Comparison of ENCODE assay signal across 8 cellular contexts in the genomic region with DNA sequence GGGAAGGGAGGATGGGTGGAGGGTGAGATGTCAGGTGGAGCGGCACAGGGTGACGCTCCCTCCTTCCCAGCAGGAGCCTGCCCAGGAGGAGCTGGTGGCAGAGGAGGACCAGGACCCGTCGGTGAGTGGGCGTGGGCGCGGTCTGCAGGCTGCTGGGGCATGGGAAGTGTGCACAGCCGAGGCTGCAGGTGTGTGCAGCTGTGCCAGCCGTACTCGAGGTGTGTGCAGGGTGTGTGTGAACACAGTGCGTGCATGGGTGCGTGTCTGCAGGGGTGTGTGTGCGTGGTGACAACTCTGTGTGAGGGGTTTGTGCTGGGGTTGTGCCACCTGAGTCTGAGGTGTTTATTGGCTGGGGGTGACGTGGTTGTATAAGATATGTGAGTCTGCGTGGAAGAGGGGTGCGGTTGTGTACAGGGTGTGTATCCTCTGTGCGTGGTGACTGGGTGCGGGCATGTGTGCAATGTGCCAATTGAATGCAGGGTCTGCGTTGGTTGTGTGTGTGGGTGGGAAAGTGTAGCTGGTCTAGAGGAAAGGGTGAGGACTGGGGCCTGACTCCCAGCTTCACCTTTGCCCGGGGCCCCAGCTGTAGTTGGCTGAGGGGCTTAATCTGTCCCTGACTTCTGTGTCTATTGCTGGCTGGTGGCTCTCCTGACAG. TPM values are rescaled to one million over a fixed set of nuclear protein-coding genes. Genes with fewer than 3 reads are reported as not detected.
A peak's percentile ranks its signal among the peaks of the same experiment; 100 is the strongest.
DNase-seq lines count a peak whose midpoint lies in the region; ATAC-seq and TF ChIP-seq lines count a peak whose summit lies in the region.

No MANE protein-coding gene starts in this region.

- H2AFZ ChIP-seq in IMR-90 (replicated peaks; ENCODE audit: low read length, poor library complexity), result peak overlapping the region; percentile 98

- H3K27me3 ChIP-seq in IMR-90 (ENCODE audit: control insufficient read depth, insufficient read depth, low read length) (no peaks in the 10 kb centered on the region), iPS DF 6.9 (ENCODE audit: control insufficient read depth, insufficient read depth, low read length) (no peaks in the 10 kb centered on the region; the same call in 1 of the 2 replicates)

- peak overlapping the region; percentile 11; the same call in 1 of the 2 replicates for H3K18ac ChIP-seq in IMR-90 (ENCODE audit: low read depth, low read length)

- in situ Hi-C loops in IMR-90 (cut with MboI; ENCODE audit: low sequenced_read_pairs), result loop anchor here (5.0 to 25.0 kb wide), 3 partner anchors 37 to 487 kb away; partner anchors contain the start of genes KCTD11 and TMEM95

- H3K9me3 ChIP-seq in IMR-90 (ENCODE audit: control insufficient read depth, insufficient read depth, low read length), result no peaks in the 10 kb centered on the region
- H3K9me3 ChIP-seq in iPS DF 6.9 (ENCODE audit: control insufficient read depth, insufficient read depth, low read length), result no peaks in the 10 kb centered on the region

- dilution Hi-C loops in IMR-90 (cut with HindIII; ENCODE audit: low sequenced_read_pairs, unreplicated experiment), result no loop called here

- H4K5ac ChIP-seq in IMR-90 (ENCODE audit: low read depth, low read length), result peak overlapping the region; percentile 88

- peak overlapping the region; percentile 100 for H3K4me3 Mint-ChIP-seq in activated naive CD8-positive, alpha-beta T cell treated with anti-CD3 and anti-CD28 coated beads, Interleukin-2, amount 10 ng/mL, durations not matched to agents 7 days and 5 days

- peaks cover 0 to 13% of the 10 kb centered on the region in 2 experiments; a peak in 2 of 4 replicates for H3K79me1 ChIP-seq in IMR-90 (ENCODE audit: low read depth in 1 of 2, low read length in 2 of 2)

- H3K14ac ChIP-seq in IMR-90 (replicated peaks; ENCODE audit: low read depth, low read length), result peak overlapping the region; percentile 58

- H3K27me3 Mint-ChIP-seq in activated naive CD8-positive, alpha-beta T cell treated with anti-CD3 and anti-CD28 coated beads, Interleukin-2, amount 10 ng/mL, durations not matched to agents 7 days and 5 days, result no peaks in the 10 kb centered on the region

- H3K4me1 ChIP-seq in IMR-90 (ENCODE audit: control insufficient read depth, insufficient read depth, low read length) (peaks cover 8% of the 10 kb centered on the region), iPS DF 6.9 (ENCODE audit: control insufficient read depth, insufficient read depth, low read length) (0 out of 2 replicates have a peak, but pooled peaks cover 3% of the 10 kb centered on the region)

- H2BK15ac ChIP-seq in IMR-90 (ENCODE audit: low read depth, low read length), result no peak overlapping the region

- H3K4me2 ChIP-seq in IMR-90 (ENCODE audit: low read depth, low read length), result peak overlapping the region; percentile 87

- POLR2A ChIA-PET in IMR-90 (lab: Charles Lee; ENCODE audit: unreplicated experiment), result interaction anchor here (0.5 kb wide), 1 partner anchor 136 kb away, joined by 5 read pairs; no protein-coding TSS in a partner anchor
- POLR2A ChIA-PET in activated naive CD8-positive, alpha-beta T cell treated with anti-CD3 and anti-CD28 coated beads, Interleukin-2, amount 10 ng/mL, durations not matched to agents 7 days and 5 days (lab: Charles Lee), result interaction anchor here (0.7 to 2.9 kb wide), 8 partner anchors 9 to 137 kb away, joined by 3 to 8 read pairs (median 4); partner anchors contain the start of genes CD68, POLR2A and TNFSF13

- H3K56ac ChIP-seq in IMR-90 (ENCODE audit: extremely low read depth, insufficient read depth, low read length), result no peak overlapping the region

- H3K9me3 Mint-ChIP-seq in activated naive CD8-positive, alpha-beta T cell treated with anti-CD3 and anti-CD28 coated beads, Interleukin-2, amount 10 ng/mL, durations not matched to agents 7 days and 5 days, result no peaks in the 10 kb centered on the region

- peak overlapping the region; percentile 54 for H2BK120ac ChIP-seq in IMR-90 (ENCODE audit: low read depth, low read length)

- ATAC-seq in IMR-90 (ENCODE audit: low read depth) (peak; percentile 38), GM18858 (IDR thresholded peaks at IDR 0.05; ENCODE audit: unreplicated experiment) (no peak), HG03571 (IDR thresholded peaks at IDR 0.05; ENCODE audit: unreplicated experiment) (no peak), GM18909 (IDR thresholded peaks at IDR 0.05; ENCODE audit: poor library complexity, unreplicated experiment) (no peak)
- ATAC-seq in activated naive CD8-positive, alpha-beta T cell treated with anti-CD3 and anti-CD28 coated beads, Interleukin-2, amount 10 ng/mL, durations not matched to agents 7 days and 5 days (ENCODE audit: low read depth), result peak; percentile 37

- H3K27ac Mint-ChIP-seq in activated naive CD8-positive, alpha-beta T cell treated with anti-CD3 and anti-CD28 coated beads, Interleukin-2, amount 10 ng/mL, durations not matched to agents 7 days and 5 days, result peak overlapping the region; percentile 97

- H3K36me3 ChIP-seq in IMR-90 (ENCODE audit: control insufficient read depth, insufficient read depth, low read length) (peaks cover 4% of the 10 kb centered on the region; the same call in 1 of the 2 replicates), iPS DF 6.9 (ENCODE audit: control insufficient read depth, insufficient read depth, low read length) (no peaks in the 10 kb centered on the region; the same call in 1 of the 2 replicates)

- TF ChIP-seq CTCF in IMR-90 (conservative IDR thresholded peaks at IDR 0.05; ENCODE audit: low read depth, low read length), result no peak

- TF ChIP-seq POLR2A in IMR-90 (IDR thresholded peaks at IDR 0.05; ENCODE audit: low read depth, low read length), result no peak

- no peaks in the 10 kb centered on the region for H4K20me1 ChIP-seq in IMR-90 (ENCODE audit: insufficient read depth, low read length)

- no peak overlapping the region for H2BK20ac ChIP-seq in IMR-90 (ENCODE audit: low read depth, low read length)

- BruUV-seq in IMR-90 (replicated peaks; lab: Mats Ljungman, UMichigan), result no TSS peak

- TF ChIP-seq RAD21 in IMR-90 (IDR thresholded peaks at IDR 0.05; ENCODE audit: low read length), result no peak

- 82% methylated on average over 17 of the region's 20 CpGs; no CpG with 5 or more reads in 1 of the 2 experiments for WGBS in IMR-90 (ENCODE audit: extremely low coverage in 2 of 2, insufficient read length in 1 of 2), 2 experiments
- WGBS in iPS DF 6.9 (ENCODE audit: insufficient coverage, insufficient read length), result no CpG with 5 or more reads among the region's 20 CpGs

- peak overlapping the region; percentile 18 for H2BK5ac ChIP-seq in IMR-90 (ENCODE audit: low read depth, low read length, poor library complexity, severe bottlenecking)

- peak overlapping the region; percentile 81 for H3K4ac ChIP-seq in IMR-90 (ENCODE audit: low read depth, low read length)

- H3K27ac ChIP-seq in IMR-90 (ENCODE audit: insufficient read depth, low read length) (peak overlapping the region; percentile 22; the same call in 1 of the 2 replicates), iPS DF 6.9 (ENCODE audit: low read length) (no peak overlapping the region), skin epidermis (peak overlapping the region; percentile 64 to 99 (median 92))

- peak overlapping the region; percentile 97 for H2AK9ac ChIP-seq in IMR-90 (replicated peaks; ENCODE audit: low read depth, low read length, poor library complexity)

- peak overlapping the region; percentile 51 for H3K23ac ChIP-seq in IMR-90 (ENCODE audit: low read depth, low read length)

- no peak for DNase-seq in IMR-90
- peak; percentile 66 for DNase-seq in activated naive CD8-positive, alpha-beta T cell treated with anti-CD3 and anti-CD28 coated beads, Interleukin-2, amount 10 ng/mL, durations not matched to agents 7 days and 5 days
- DNase-seq in iPS DF 6.9 (ENCODE audit: low read depth, low spot score), result no peak
- DNase-seq in NCI-H2171 (lab: John Stamatoyannopoulos, UW), result no peak

- peak overlapping the region; percentile 71 to 88 for H4K8ac ChIP-seq in IMR-90 (ENCODE audit: low read depth in 2 of 2, low read length in 2 of 2)

- peaks cover 31% of the 10 kb centered on the region for H3K36me3 Mint-ChIP-seq in activated naive CD8-positive, alpha-beta T cell treated with anti-CD3 and anti-CD28 coated beads, Interleukin-2, amount 10 ng/mL, durations not matched to agents 7 days and 5 days

- H3K9ac ChIP-seq in IMR-90 (ENCODE audit: low read depth, low read length), result peak overlapping the region; percentile 57

- peaks cover 5% of the 10 kb centered on the region; the same call in 1 of the 2 replicates for H3K9me1 ChIP-seq in IMR-90 (ENCODE audit: insufficient read depth, low read length)

- peak overlapping the region; percentile 87 for H2AK5ac ChIP-seq in IMR-90 (ENCODE audit: low read depth, low read length)

- H4K91ac ChIP-seq in IMR-90 (ENCODE audit: insufficient read depth, low read depth, low read length), result peak overlapping the region; percentile 63

- CTCF ChIA-PET in IMR-90 (lab: Yijun Ruan, JAX), result interaction anchor here (0.6 to 1.8 kb wide), 2 partner anchors 11 to 36 kb away, joined by 3 to 8 read pairs; no protein-coding TSS in a partner anchor

- intact Hi-C loops in IMR-90 (cut with micrococcal nuclease), result no loop called here

- H3K4me3 ChIP-seq in IMR-90 (ENCODE audit: insufficient read depth, low read depth, low read length), result peak overlapping the region; percentile 67
- peak overlapping the region; percentile 99; the same call in 1 of the 2 replicates for H3K4me3 ChIP-seq in iPS DF 6.9 (ENCODE audit: low read length)
- H3K4me3 ChIP-seq in skin epidermis, result peak overlapping the region; percentile 36 to 67 (median 54)

- peaks cover 46% of the 10 kb centered on the region for H3K4me1 Mint-ChIP-seq in activated naive CD8-positive, alpha-beta T cell treated with anti-CD3 and anti-CD28 coated beads, Interleukin-2, amount 10 ng/mL, durations not matched to agents 7 days and 5 days

RNA-seq across cellular contexts. Expression of gene TNFSF12, which starts 0.7 kb away (rescaled TPM):
- total RNA-seq in IMR-90 (2012; rRNA removed), result 2.7 and 3.6 TPM in 2 replicates
- polyA plus RNA-seq in IMR-90 (2012; rRNA removed), result 22.0 and 23.1 TPM in 2 replicates
- polyA plus RNA-seq in IMR-90 (2012; cell fraction: cytosol; rRNA removed), result 33.5 and 41.8 TPM in 2 replicates
- polyA plus RNA-seq in IMR-90 (2012; cell fraction: nucleus; rRNA removed; ENCODE audit: low replicate concordance), result 8.7 and 15.1 TPM in 2 replicates
- total RNA-seq in activated naive CD8-positive, alpha-beta T cell treated with anti-CD3 and anti-CD28 coated beads, Interleukin-2, amount 10 ng/mL, durations not matched to agents 7 days and 5 days, result 10 to 100 TPM; 93.0 to 95.7 TPM

RNA-seq across cellular contexts. Expression of gene TNFSF13, which starts 9.0 kb away (rescaled TPM):
- total RNA-seq in IMR-90 (2012; rRNA removed), result 0.56 TPM in 1 of 2 replicates, not detected in the other
- polyA plus RNA-seq in IMR-90 (2012; rRNA removed), result 0.98 and 1.3 TPM in 2 replicates
- polyA plus RNA-seq in IMR-90 (2012; cell fraction: cytosol; rRNA removed), result 1.1 and 1.2 TPM in 2 replicates
- 1.4 and 1.9 TPM in 2 replicates for polyA plus RNA-seq in IMR-90 (2012; cell fraction: nucleus; rRNA removed; ENCODE audit: low replicate concordance)
- 1 to 10 TPM; 8.2 to 8.4 TPM for total RNA-seq in activated naive CD8-positive, alpha-beta T cell treated with anti-CD3 and anti-CD28 coated beads, Interleukin-2, amount 10 ng/mL, durations not matched to agents 7 days and 5 days

RNA-seq across cellular contexts. Expression of gene SENP3, which starts 12.2 kb away (rescaled TPM):
- total RNA-seq in IMR-90 (2012; rRNA removed), result 72.8 and 120 TPM in 2 replicates
- 74.7 and 82.4 TPM in 2 replicates for polyA plus RNA-seq in IMR-90 (2012; rRNA removed)
- 37.8 and 97.7 TPM in 2 replicates for polyA plus RNA-seq in IMR-90 (2012; cell fraction: cytosol; rRNA removed)
- polyA plus RNA-seq in IMR-90 (2012; cell fraction: nucleus; rRNA removed; ENCODE audit: low replicate concordance), result 35.2 and 52.7 TPM in 2 replicates
- total RNA-seq in activated naive CD8-positive, alpha-beta T cell treated with anti-CD3 and anti-CD28 coated beads, Interleukin-2, amount 10 ng/mL, durations not matched to agents 7 days and 5 days, result 10 to 100 TPM; 43.7 to 50.2 TPM

RNA-seq across cellular contexts. Expression of gene CD68, which starts 29.9 kb away (rescaled TPM):
- 16.0 and 23.3 TPM in 2 replicates for total RNA-seq in IMR-90 (2012; rRNA removed)
- 43.1 and 55.0 TPM in 2 replicates for polyA plus RNA-seq in IMR-90 (2012; rRNA removed)
- 18.3 and 59.5 TPM in 2 replicates for polyA plus RNA-seq in IMR-90 (2012; cell fraction: cytosol; rRNA removed)
- polyA plus RNA-seq in IMR-90 (2012; cell fraction: nucleus; rRNA removed; ENCODE audit: low replicate concordance), result 2.6 and 3.5 TPM in 2 replicates
- 10 to 100 TPM; 32.5 to 33.9 TPM for total RNA-seq in activated naive CD8-positive, alpha-beta T cell treated with anti-CD3 and anti-CD28 coated beads, Interleukin-2, amount 10 ng/mL, durations not matched to agents 7 days and 5 days

RNA-seq across cellular contexts. Expression of gene MPDU1, which starts 34.1 kb away (rescaled TPM):
- 142 and 149 TPM in 2 replicates for total RNA-seq in IMR-90 (2012; rRNA removed)
- 135 and 152 TPM in 2 replicates for polyA plus RNA-seq in IMR-90 (2012; rRNA removed)
- polyA plus RNA-seq in IMR-90 (2012; cell fraction: cytosol; rRNA removed), result 111 and 139 TPM in 2 replicates
- 74.4 and 102 TPM in 2 replicates for polyA plus RNA-seq in IMR-90 (2012; cell fraction: nucleus; rRNA removed; ENCODE audit: low replicate concordance)
- total RNA-seq in activated naive CD8-positive, alpha-beta T cell treated with anti-CD3 and anti-CD28 coated beads, Interleukin-2, amount 10 ng/mL, durations not matched to agents 7 days and 5 days, result 10 to 100 TPM; 50.2 TPM

Comparison
In these comparisons a context has a peak if more than half of its experiments do, and no peak if none do; other contexts are left out.
1. ATAC-seq: peak in IMR-90 (single experiment) and activated naive CD8-positive, alpha-beta T cell treated with anti-CD3 and anti-CD28 coated beads, Interleukin-2, amount 10 ng/mL, durations not matched to agents 7 days and 5 days (single experiment); none in GM18858 (single experiment), HG03571 (single experiment) and GM18909 (single experiment).
2. RNA of gene TNFSF12, which starts 0.7 kb away (total RNA-seq): 93.0 to 95.7 TPM in activated naive CD8-positive, alpha-beta T cell treated with anti-CD3 and anti-CD28 coated beads, Interleukin-2, amount 10 ng/mL, durations not matched to agents 7 days and 5 days; 2.7 to 3.6 TPM in IMR-90; every median in the first group is over 10 times any median in the second.
3. Peak in every context shown above with its lines, with median percentiles within 50 percentile points of each other: H3K4me3 ChIP-seq.